Comparison of ENCODE assay signal across 8 cellular contexts in the genomic region with DNA sequence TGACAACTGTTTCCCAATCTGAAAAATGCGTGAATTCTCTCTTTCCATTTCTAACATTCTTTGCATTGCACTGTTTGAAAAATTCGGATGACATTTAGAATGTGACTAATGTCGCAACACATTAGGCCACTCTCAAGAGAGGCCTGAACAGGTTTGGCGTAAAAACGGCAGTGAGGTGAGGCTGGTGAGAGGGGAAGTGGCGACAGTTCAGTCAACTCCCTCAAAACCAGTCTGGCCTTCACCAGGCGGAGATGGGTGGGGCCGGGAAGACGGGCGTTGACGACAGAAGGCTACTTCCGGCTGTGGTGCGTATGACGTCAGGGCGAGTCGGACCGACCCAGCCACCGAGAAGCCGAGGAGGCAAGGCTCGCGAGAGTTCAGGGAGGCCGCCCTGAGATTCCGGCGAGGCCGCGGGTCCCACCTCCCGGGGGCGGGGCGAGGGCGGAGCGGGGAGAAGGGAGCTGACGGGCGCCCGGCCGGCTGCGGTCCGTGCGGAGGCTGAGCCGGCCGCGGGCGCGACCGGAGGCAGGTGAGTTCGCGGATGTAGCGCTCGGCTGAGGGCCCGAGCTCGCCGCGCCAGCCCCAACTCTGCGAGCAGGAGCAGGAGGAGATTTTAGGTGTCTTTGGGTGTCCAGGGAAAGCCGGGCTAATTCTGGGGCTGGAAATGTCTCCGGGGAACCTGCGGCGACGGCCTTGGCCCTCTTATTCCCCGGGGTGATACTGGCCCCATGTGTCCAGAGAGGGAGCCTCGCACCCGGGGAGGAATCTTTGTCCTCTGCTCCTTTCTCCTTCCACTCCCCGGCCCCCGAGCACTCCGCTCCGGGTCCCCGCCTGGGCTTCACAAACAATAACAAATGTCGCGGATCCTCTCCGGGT. TPM values are rescaled to one million over a fixed set of nuclear protein-coding genes. Genes with fewer than 3 reads are reported as not detected.
DNase-seq lines count a peak whose midpoint lies in the region; ATAC-seq lines count a peak whose summit lies in the region.

Gene STK38L (plus strand): TSS at position 483 of the 876 bp plus-strand sequence. CDS start 53,435 bp downstream, outside the sequence.

- peak; percentile 80 for ATAC-seq in GM21526 (IDR thresholded peaks at IDR 0.05; ENCODE audit: low FRiP score, unreplicated experiment)

- DNase-seq in DMS153 (lab: John Stamatoyannopoulos, UW) (peak; percentile 96), HuH-7.5 (ENCODE audit: low spot score) (peak; percentile 77), OCI-M1 (lab: John Stamatoyannopoulos, UW) (peak; percentile 99), activated T-cell treated with anti-CD3 and anti-CD28 coated beads for 48 hours (ENCODE audit: low read depth) (peak; percentile 99), epithelial cell of prostate (ENCODE audit: low read depth, low spot score) (peak; percentile 78), mucosa of gallbladder (ENCODE audit: low spot score) (peak; percentile 97)
- DNase-seq in stimulated activated CD8-positive, alpha-beta memory T cell treated with anti-CD3 and anti-CD28 coated beads, Interleukin-4, amount 100 ng/mL, for 4 hours (ENCODE audit: low read depth in 2 of 2, low spot score in 1 of 2), result peak; percentile 94

- H3K27ac ChIP-seq in epithelial cell of prostate, result peak within 1 kb of the TSS; percentile 76

RNA-seq across cellular contexts. Expression of gene STK38L, which starts in this region (rescaled TPM):
- 86.7 TPM for total RNA-seq in mucosa of gallbladder

Comparison
In these comparisons a context has a peak if more than half of its experiments do, and no peak if none do; other contexts are left out.
1. Peak in every context shown above with its lines: DNase-seq, ATAC-seq and H3K27ac ChIP-seq.